Comparison of ENCODE assay signal across 26 cellular contexts in the genomic region with DNA sequence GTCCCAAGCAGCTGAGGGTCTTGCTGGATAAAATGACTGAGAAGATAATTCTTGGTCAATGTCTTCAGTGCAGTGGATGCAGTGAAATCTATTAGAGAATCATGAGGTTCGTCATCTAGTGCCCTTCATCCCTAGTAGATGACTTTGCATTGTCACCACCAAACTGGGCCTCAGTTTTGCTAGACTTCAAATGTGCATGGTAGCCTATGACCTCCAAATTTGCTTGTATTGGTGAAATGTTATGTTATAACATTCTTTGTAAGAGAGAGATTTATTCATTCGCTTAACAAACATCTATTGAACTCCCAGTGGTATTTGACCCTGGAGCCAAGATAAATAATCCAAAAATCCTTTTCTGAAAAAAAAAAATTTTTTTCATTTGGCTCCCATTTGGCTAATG.
"Had no signal": no experiment of that assay in that cellular context is flagged by ENCODE, and none has a peak within 500 bp of the region (broad histone marks: within the 10 kb centered on the region; RNA-seq: fewer than 3 reads in every experiment).

No MANE protein-coding gene starts in this region.

- H3K4me3 ChIP-seq: stomach, suprapubic skin, testis, thoracic aorta, thyroid gland, tibial artery, tibial nerve, transverse colon, upper lobe of left lung, upper lobe of right lung, uterus, vagina had no signal

- H3K27me3 ChIP-seq: testis, thyroid gland, tibial artery, tibial nerve, transverse colon, upper lobe of left lung, upper lobe of right lung, uterus, vagina had no signal

- DNase-seq: stimulated activated CD4-positive, alpha-beta T cell treated with anti-CD3 and anti-CD28 coated beads, Interleukin-2, amount 100 ng/mL, for 48 hours; stimulated activated CD4-positive, alpha-beta T cell treated with anti-CD3 and anti-CD28 coated beads, Interleukin-4, amount 100 ng/mL, for 1 hour; stimulated activated CD4-positive, alpha-beta T cell treated with anti-CD3 and anti-CD28 coated beads, Interleukin-4, amount 100 ng/mL, for 24 hours; stimulated activated CD4-positive, alpha-beta T cell treated with anti-CD3 and anti-CD28 coated beads, Interleukin-4, amount 100 ng/mL, for 4 hours; stimulated activated CD8-positive, alpha-beta memory T cell treated with anti-CD3 and anti-CD28 coated beads, Interleukin-4, amount 100 ng/mL, for 48 hours; stimulated activated naive B cell treated with anti-CD40 and anti-IgM and Interleukin-4, amounts not matched to agents 10 μg/mL and 1 μg/mL and 100 μg/mL, for 72 hours; stimulated activated naive CD4-positive, alpha-beta T cell; stimulated activated naive CD4-positive, alpha-beta T cell treated with Interleukin-2 at 50 U/mL for 16 hours; stimulated activated naive CD8-positive, alpha-beta T cell treated with anti-CD3 and anti-CD28 coated beads, Interleukin-15, amount 100 ng/mL, for 72 hours; stimulated activated naive CD8-positive, alpha-beta T cell treated with anti-CD3 and anti-CD28 coated beads, Interleukin-15, Interleukin-2, amounts not matched to agents 100 U/mL and 50 U/mL, for 24 hours; substantia nigra; testis; tibial artery; transverse colon; trophoblast cell; uterus had no signal

- H3K36me3 ChIP-seq: stomach, suprapubic skin, thoracic aorta, thyroid gland, tibial artery, tibial nerve, transverse colon, upper lobe of left lung, upper lobe of right lung, uterus, vagina had no signal

- H3K4me1 ChIP-seq: stomach, testis, thyroid gland, tibial artery, tibial nerve, transverse colon, upper lobe of left lung, upper lobe of right lung, uterus, vagina had no signal

- H3K27ac ChIP-seq: stomach, suprapubic skin, testis, thoracic aorta, thyroid gland, tibial artery, tibial nerve, transverse colon, upper lobe of left lung, upper lobe of right lung, uterus, vagina had no signal

- H3K9me3 ChIP-seq: stomach, suprapubic skin, testis, thoracic aorta, thyroid gland, tibial artery, tibial nerve, transverse colon, upper lobe of left lung, upper lobe of right lung, uterus, vagina had no signal

- ATAC-seq: stimulated activated effector memory CD8-positive, alpha-beta T cell treated with anti-CD3 and anti-CD28 coated beads, Interleukin-12 subunit alpha, Interleukin-12 subunit beta, amount 100 ng/mL, for 72 hours; stimulated activated memory B cell treated with anti-CD40 and anti-IgM and Interleukin-4, amounts not matched to agents 10 μg/mL and 1 μg/mL and 100 μg/mL, for 72 hours; stimulated activated naive B cell treated with anti-CD40 and anti-IgM and Interleukin-4, amounts not matched to agents 10 μg/mL and 1 μg/mL and 100 μg/mL, for 72 hours; stimulated activated naive CD8-positive, alpha-beta T cell treated with anti-CD3 and anti-CD28 coated beads, Interleukin-15, amount 100 ng/mL, for 72 hours; stimulated activated naive CD8-positive, alpha-beta T cell treated with anti-CD3 and anti-CD28 coated beads, Interleukin-15, Interleukin-2, amounts not matched to agents 100 U/mL and 50 U/mL, for 24 hours had no signal
